8 cellular contexts compared by ENCODE assay signal in genomic region chr22:21692856-21693255, GRCh38. TPM values are rescaled to one million over a fixed set of nuclear protein-coding genes. Genes with fewer than 3 reads are reported as not detected.
A peak's percentile ranks its signal among the peaks of the same experiment; 100 is the strongest.
DNase-seq lines count a peak whose midpoint lies in the region; ATAC-seq and TF ChIP-seq lines count a peak whose summit lies in the region.
"Not testable (repeated sequence)": the region's sequence is repeated elsewhere in the genome, so short reads cannot be mapped to it uniquely, and the experiment has no call there.

No MANE protein-coding gene starts in this region.

- peaks cover 33% of the 10 kb centered on the region for H3K36me3 Mint-ChIP-seq in activated CD8-positive, alpha-beta T cell treated with anti-CD3 and anti-CD28 coated beads for 36 hours (ENCODE audit: low read depth)
- peaks cover 90% of the 10 kb centered on the region for H3K36me3 Mint-ChIP-seq in activated T-cell treated with anti-CD3 and anti-CD28 coated beads, Interleukin-2, amount 50 U/mL, for 24 hours (ENCODE audit: low read depth)
- not testable (repeated sequence) for H3K36me3 Mint-ChIP-seq in activated naive CD4-positive, alpha-beta T cell treated with anti-CD3 and anti-CD28 coated beads, Interleukin-2, amount 50 U/mL, for 72 hours
- H3K36me3 Mint-ChIP-seq in central memory CD8-positive, alpha-beta T cell (ENCODE audit: insufficient read depth), result peaks cover 37% of the 10 kb centered on the region
- peaks cover 56% of the 10 kb centered on the region for H3K36me3 Mint-ChIP-seq in nephron progenitor cell (ENCODE audit: low read depth)
- peaks cover 57 to 78% of the 10 kb centered on the region in 2 donors for H3K36me3 Mint-ChIP-seq in stimulated activated naive B cell treated with anti-CD40 and anti-IgM and Interleukin-4, amounts not matched to agents 10 μg/mL and 1 μg/mL and 100 μg/mL, for 72 hours

- not testable (repeated sequence) for H3K27me3 ChIP-seq in BLaER1; lower lobe of right lung (ENCODE audit: low read depth)

- not testable (repeated sequence) for H3K9me3 ChIP-seq in BLaER1, lower lobe of right lung

- H4K20me1 ChIP-seq in BLaER1, result not testable (repeated sequence)

- H3K4me1 ChIP-seq in BLaER1, result peaks cover 71% of the 10 kb centered on the region
- not testable (repeated sequence) for H3K4me1 ChIP-seq in lower lobe of right lung

- H3K27ac ChIP-seq in BLaER1, result 0 out of 2 replicates have a peak overlapping the region, but pooled peaks have one; percentile 20
- not testable (repeated sequence) for H3K27ac ChIP-seq in lower lobe of right lung

- peaks cover 24% of the 10 kb centered on the region for H3K4me1 Mint-ChIP-seq in activated CD8-positive, alpha-beta T cell treated with anti-CD3 and anti-CD28 coated beads for 36 hours (ENCODE audit: low read depth)
- H3K4me1 Mint-ChIP-seq in activated T-cell treated with anti-CD3 and anti-CD28 coated beads, Interleukin-2, amount 50 U/mL, for 24 hours (ENCODE audit: low read depth), result peaks cover 26% of the 10 kb centered on the region
- peaks cover 17% of the 10 kb centered on the region for H3K4me1 Mint-ChIP-seq in central memory CD8-positive, alpha-beta T cell
- H3K4me1 Mint-ChIP-seq in nephron progenitor cell, result peaks cover 36% of the 10 kb centered on the region
- peaks cover 29 to 50% of the 10 kb centered on the region in 2 donors for H3K4me1 Mint-ChIP-seq in stimulated activated naive B cell treated with anti-CD40 and anti-IgM and Interleukin-4, amounts not matched to agents 10 μg/mL and 1 μg/mL and 100 μg/mL, for 72 hours

- not testable (repeated sequence) for H3K9me3 Mint-ChIP-seq in activated CD8-positive, alpha-beta T cell treated with anti-CD3 and anti-CD28 coated beads for 36 hours; activated T-cell treated with anti-CD3 and anti-CD28 coated beads, Interleukin-2, amount 50 U/mL, for 24 hours; activated naive CD4-positive, alpha-beta T cell treated with anti-CD3 and anti-CD28 coated beads, Interleukin-2, amount 50 U/mL, for 72 hours; central memory CD8-positive, alpha-beta T cell; nephron progenitor cell; stimulated activated naive B cell treated with anti-CD40 and anti-IgM and Interleukin-4, amounts not matched to agents 10 μg/mL and 1 μg/mL and 100 μg/mL, for 72 hours

- peak overlapping the region; percentile 64 for H3K27ac Mint-ChIP-seq in activated CD8-positive, alpha-beta T cell treated with anti-CD3 and anti-CD28 coated beads for 36 hours
- peak overlapping the region; percentile 29 for H3K27ac Mint-ChIP-seq in activated T-cell treated with anti-CD3 and anti-CD28 coated beads, Interleukin-2, amount 50 U/mL, for 24 hours
- H3K27ac Mint-ChIP-seq in activated naive CD4-positive, alpha-beta T cell treated with anti-CD3 and anti-CD28 coated beads, Interleukin-2, amount 50 U/mL, for 72 hours, result peak overlapping the region; percentile 76 to 91
- H3K27ac Mint-ChIP-seq in central memory CD8-positive, alpha-beta T cell (ENCODE audit: low read depth), result peak overlapping the region; percentile 67
- peak overlapping the region; percentile 89 for H3K27ac Mint-ChIP-seq in nephron progenitor cell
- H3K27ac Mint-ChIP-seq in stimulated activated naive B cell treated with anti-CD40 and anti-IgM and Interleukin-4, amounts not matched to agents 10 μg/mL and 1 μg/mL and 100 μg/mL, for 72 hours, result peak overlapping the region; percentile 73

- DNase-seq in activated CD8-positive, alpha-beta T cell treated with anti-CD3 and anti-CD28 coated beads for 36 hours; activated T-cell treated with anti-CD3 and anti-CD28 coated beads, Interleukin-2, amount 50 U/mL, for 24 hours; activated naive CD4-positive, alpha-beta T cell treated with anti-CD3 and anti-CD28 coated beads, Interleukin-2, amount 50 U/mL, for 72 hours (ENCODE audit: low spot score in 2 of 2); central memory CD8-positive, alpha-beta T cell (ENCODE audit: low spot score in 2 of 2); nephron progenitor cell; stimulated activated naive B cell treated with anti-CD40 and anti-IgM and Interleukin-4, amounts not matched to agents 10 μg/mL and 1 μg/mL and 100 μg/mL, for 72 hours: not testable (repeated sequence)
- DNase-seq in lower lobe of right lung, result peak; percentile 10

- not testable (repeated sequence) for H3K9ac ChIP-seq in BLaER1

- intact Hi-C loops in activated CD8-positive, alpha-beta T cell treated with anti-CD3 and anti-CD28 coated beads for 36 hours (cut with micrococcal nuclease); lower lobe of right lung (cut with DNase I): not testable (repeated sequence)

- H3K36me3 ChIP-seq in BLaER1 (peaks cover 65% of the 10 kb centered on the region), lower lobe of right lung (peaks cover 92% of the 10 kb centered on the region)

- CTCF ChIA-PET in activated CD8-positive, alpha-beta T cell treated with anti-CD3 and anti-CD28 coated beads for 36 hours (lab: Charles Lee), result not testable (repeated sequence)

- H3K4me3 ChIP-seq in BLaER1, lower lobe of right lung: not testable (repeated sequence)

- TF ChIP-seq CTCF in activated CD8-positive, alpha-beta T cell treated with anti-CD3 and anti-CD28 coated beads for 36 hours (IDR thresholded peaks at IDR 0.05); lower lobe of right lung (IDR thresholded peaks at IDR 0.05); nephron progenitor cell (IDR thresholded peaks at IDR 0.05): not testable (repeated sequence)

- H3K27me3 Mint-ChIP-seq in activated CD8-positive, alpha-beta T cell treated with anti-CD3 and anti-CD28 coated beads for 36 hours; activated T-cell treated with anti-CD3 and anti-CD28 coated beads, Interleukin-2, amount 50 U/mL, for 24 hours; central memory CD8-positive, alpha-beta T cell; nephron progenitor cell (ENCODE audit: low read depth, poor library complexity); stimulated activated naive B cell treated with anti-CD40 and anti-IgM and Interleukin-4, amounts not matched to agents 10 μg/mL and 1 μg/mL and 100 μg/mL, for 72 hours: not testable (repeated sequence)

- not testable (repeated sequence) for ATAC-seq in activated CD8-positive, alpha-beta T cell treated with anti-CD3 and anti-CD28 coated beads for 36 hours; activated naive CD4-positive, alpha-beta T cell treated with anti-CD3 and anti-CD28 coated beads, Interleukin-2, amount 50 U/mL, for 72 hours; central memory CD8-positive, alpha-beta T cell (replicated peaks; ENCODE audit: extremely low read depth, poor library complexity, severe bottlenecking); lower lobe of right lung; stimulated activated naive B cell treated with anti-CD40 and anti-IgM and Interleukin-4, amounts not matched to agents 10 μg/mL and 1 μg/mL and 100 μg/mL, for 72 hours (replicated peaks)

- not testable (repeated sequence) for H3K4me3 Mint-ChIP-seq in activated CD8-positive, alpha-beta T cell treated with anti-CD3 and anti-CD28 coated beads for 36 hours; activated T-cell treated with anti-CD3 and anti-CD28 coated beads, Interleukin-2, amount 50 U/mL, for 24 hours; central memory CD8-positive, alpha-beta T cell; nephron progenitor cell; stimulated activated naive B cell treated with anti-CD40 and anti-IgM and Interleukin-4, amounts not matched to agents 10 μg/mL and 1 μg/mL and 100 μg/mL, for 72 hours

- POLR2A ChIA-PET in activated CD8-positive, alpha-beta T cell treated with anti-CD3 and anti-CD28 coated beads for 36 hours (lab: Charles Lee), result not testable (repeated sequence)

- H3K4me2 ChIP-seq in BLaER1, result 0 out of 2 replicates have a peak overlapping the region, but pooled peaks have one; percentile 94

RNA-seq across cellular contexts. Expression of gene PPIL2, which starts 27.0 kb away (rescaled TPM):
- 10 to 100 TPM; 41.5 to 42.5 TPM for total RNA-seq in activated CD8-positive, alpha-beta T cell treated with anti-CD3 and anti-CD28 coated beads for 36 hours
- 10 to 100 TPM; 33.9 to 50.5 TPM for total RNA-seq in activated naive CD4-positive, alpha-beta T cell treated with anti-CD3 and anti-CD28 coated beads, Interleukin-2, amount 50 U/mL, for 72 hours
- total RNA-seq in lower lobe of right lung, result 38.1 TPM

RNA-seq across cellular contexts. Expression of gene YPEL1, which starts 42.7 kb away (rescaled TPM):
- total RNA-seq in activated CD8-positive, alpha-beta T cell treated with anti-CD3 and anti-CD28 coated beads for 36 hours, result 1 to 10 TPM in 1 of 2 experiments, under 1 TPM in 1; 0.99 to 1.2 TPM
- total RNA-seq in activated naive CD4-positive, alpha-beta T cell treated with anti-CD3 and anti-CD28 coated beads, Interleukin-2, amount 50 U/mL, for 72 hours, result 1 to 10 TPM; 2.4 to 4.9 TPM
- 7.6 TPM for total RNA-seq in lower lobe of right lung

RNA-seq across cellular contexts. Expression of gene SDF2L1, which starts 50.8 kb away (rescaled TPM):
- total RNA-seq in activated CD8-positive, alpha-beta T cell treated with anti-CD3 and anti-CD28 coated beads for 36 hours, result 10 to 100 TPM; 38.6 to 41.3 TPM
- total RNA-seq in activated naive CD4-positive, alpha-beta T cell treated with anti-CD3 and anti-CD28 coated beads, Interleukin-2, amount 50 U/mL, for 72 hours, result 10 to 100 TPM; 25.3 to 27.8 TPM
- 36.1 TPM for total RNA-seq in lower lobe of right lung

Comparison
In these comparisons a context has a peak if more than half of its experiments do, and no peak if none do; other contexts are left out.
1. H3K27ac Mint-ChIP-seq: peak in every context shown above with its lines; median percentile 89 in nephron progenitor cell; 84 in activated naive CD4-positive, alpha-beta T cell treated with anti-CD3 and anti-CD28 coated beads, Interleukin-2, amount 50 U/mL, for 72 hours; 73 in stimulated activated naive B cell treated with anti-CD40 and anti-IgM and Interleukin-4, amounts not matched to agents 10 μg/mL and 1 μg/mL and 100 μg/mL, for 72 hours; 67 in central memory CD8-positive, alpha-beta T cell; 64 in activated CD8-positive, alpha-beta T cell treated with anti-CD3 and anti-CD28 coated beads for 36 hours; 29 in activated T-cell treated with anti-CD3 and anti-CD28 coated beads, Interleukin-2, amount 50 U/mL, for 24 hours.